8 cellular contexts compared by ENCODE assay signal in genomic region chrX:48972214-48973164, GRCh38. TPM values are rescaled to one million over a fixed set of nuclear protein-coding genes. Genes with fewer than 3 reads are reported as not detected.
A peak's percentile ranks its signal among the peaks of the same experiment; 100 is the strongest.
DNase-seq lines count a peak whose midpoint lies in the region; ATAC-seq and TF ChIP-seq lines count a peak whose summit lies in the region.

No MANE protein-coding gene starts in this region.

- H3K4me1 ChIP-seq in foreskin keratinocyte, result no peaks in the 10 kb centered on the region

- peaks cover 34% of the 10 kb centered on the region for H3K27me3 Mint-ChIP-seq in activated T-cell treated with anti-CD3 and anti-CD28 coated beads, Interleukin-2, amount 50 U/mL, for 72 hours (ENCODE audit: low read depth)
- H3K27me3 Mint-ChIP-seq in osteocyte (ENCODE audit: unreplicated experiment), result no peaks in the 10 kb centered on the region

- no peak overlapping the region for H3K27ac Mint-ChIP-seq in activated T-cell treated with anti-CD3 and anti-CD28 coated beads, Interleukin-2, amount 50 U/mL, for 72 hours
- peak overlapping the region; percentile 63 for H3K27ac Mint-ChIP-seq in osteocyte (ENCODE audit: unreplicated experiment)

- TF ChIP-seq CTCF in foreskin keratinocyte (conservative IDR thresholded peaks at IDR 0.05) (peak; percentile 57), osteocyte (IDR thresholded peaks at IDR 0.05) (peak; percentile 55)

- H3K27me3 ChIP-seq in foreskin keratinocyte, result no peaks in the 10 kb centered on the region

- peaks cover 4% of the 10 kb centered on the region in 2 donors for H3K36me3 Mint-ChIP-seq in activated T-cell treated with anti-CD3 and anti-CD28 coated beads, Interleukin-2, amount 50 U/mL, for 72 hours (ENCODE audit: insufficient read depth in 2 of 2)
- H3K36me3 Mint-ChIP-seq in osteocyte (ENCODE audit: unreplicated experiment), result peaks cover 10% of the 10 kb centered on the region

- H3K4me3 Mint-ChIP-seq in activated T-cell treated with anti-CD3 and anti-CD28 coated beads, Interleukin-2, amount 50 U/mL, for 72 hours, result peak overlapping the region; percentile 40 to 57
- H3K4me3 Mint-ChIP-seq in osteocyte (ENCODE audit: unreplicated experiment), result peak overlapping the region; percentile 63

- DNase-seq in activated CD8-positive, alpha-beta memory T cell treated with anti-CD3 and anti-CD28 coated beads for 24 hours, result peak; percentile 63
- no peak for DNase-seq in activated CD8-positive, alpha-beta memory T cell treated with anti-CD3 and anti-CD28 coated beads, Interleukin-2, amount 50 U/mL, for 4 hours
- DNase-seq in NCI-H2107 (lab: John Stamatoyannopoulos, UW), result peak; percentile 47
- DNase-seq in activated T-cell treated with anti-CD3 and anti-CD28 coated beads, Interleukin-2, amount 50 U/mL, for 72 hours, result peak in 1 of 2 donors; percentile 25
- peak in 1 of 2 donors; percentile 18 for DNase-seq in foreskin keratinocyte
- no peak for DNase-seq in osteocyte (ENCODE audit: extremely low spot score, unreplicated experiment)
- DNase-seq in NK-92 (lab: John Stamatoyannopoulos, UW; ENCODE audit: unreplicated experiment), result no peak

- no peak overlapping the region for H3K27ac ChIP-seq in foreskin keratinocyte

- peaks cover 15% of the 10 kb centered on the region for H3K4me1 Mint-ChIP-seq in activated T-cell treated with anti-CD3 and anti-CD28 coated beads, Interleukin-2, amount 50 U/mL, for 72 hours (ENCODE audit: low read depth)
- H3K4me1 Mint-ChIP-seq in osteocyte (ENCODE audit: unreplicated experiment), result peaks cover 13% of the 10 kb centered on the region

- ATAC-seq in activated T-cell treated with anti-CD3 and anti-CD28 coated beads, Interleukin-2, amount 50 U/mL, for 72 hours (replicated peaks in 1 of 2), result peak; percentile 35 to 59
- peak; percentile 66 for ATAC-seq in foreskin keratinocyte
- no peak for ATAC-seq in HG03045 (IDR thresholded peaks at IDR 0.05; ENCODE audit: unreplicated experiment)

- no peaks in the 10 kb centered on the region for H3K9me3 Mint-ChIP-seq in activated T-cell treated with anti-CD3 and anti-CD28 coated beads, Interleukin-2, amount 50 U/mL, for 72 hours
- H3K9me3 Mint-ChIP-seq in osteocyte (ENCODE audit: unreplicated experiment), result peaks cover 5% of the 10 kb centered on the region

RNA-seq across cellular contexts. Expression of gene KCND1, which starts 0.8 kb away (rescaled TPM):
- 1 to 10 TPM; 7.6 to 8.3 TPM for total RNA-seq in activated T-cell treated with anti-CD3 and anti-CD28 coated beads, Interleukin-2, amount 50 U/mL, for 72 hours
- total RNA-seq in foreskin keratinocyte (0.49 and 0.54 TPM in 2 replicates), osteocyte (1.4 and 2.5 TPM in 2 replicates)
- 0.55 and 0.63 TPM in 2 replicates for polyA plus RNA-seq in foreskin keratinocyte

RNA-seq across cellular contexts. Expression of gene OTUD5, which starts 15.1 kb away (rescaled TPM):
- total RNA-seq in activated T-cell treated with anti-CD3 and anti-CD28 coated beads, Interleukin-2, amount 50 U/mL, for 72 hours, result 100 to 1,000 TPM; 123 to 137 TPM
- total RNA-seq in foreskin keratinocyte (31.6 and 34.9 TPM in 2 replicates), osteocyte (54.9 and 57.4 TPM in 2 replicates)
- 35.5 and 37.6 TPM in 2 replicates for polyA plus RNA-seq in foreskin keratinocyte

RNA-seq across cellular contexts. Expression of gene GRIPAP1, which starts 29.6 kb away (rescaled TPM):
- 100 to 1,000 TPM; 108 to 114 TPM for total RNA-seq in activated T-cell treated with anti-CD3 and anti-CD28 coated beads, Interleukin-2, amount 50 U/mL, for 72 hours
- 18.8 and 18.9 TPM in 2 replicates for total RNA-seq in foreskin keratinocyte
- polyA plus RNA-seq in foreskin keratinocyte, result 13.7 and 13.8 TPM in 2 replicates
- total RNA-seq in osteocyte, result 42.2 and 48.5 TPM in 2 replicates

RNA-seq across cellular contexts. Expression of gene PIM2, which starts 53.7 kb away (rescaled TPM):
- total RNA-seq in activated T-cell treated with anti-CD3 and anti-CD28 coated beads, Interleukin-2, amount 50 U/mL, for 72 hours, result 100 to 1,000 TPM; 550 to 563 TPM
- 9.5 and 10.3 TPM in 2 replicates for total RNA-seq in foreskin keratinocyte
- 7.7 and 8.4 TPM in 2 replicates for polyA plus RNA-seq in foreskin keratinocyte
- total RNA-seq in osteocyte, result 6.4 and 7.3 TPM in 2 replicates

Comparison
In these comparisons a context has a peak if more than half of its experiments do, and no peak if none do; other contexts are left out.
1. DNase-seq: peak in activated CD8-positive, alpha-beta memory T cell treated with anti-CD3 and anti-CD28 coated beads for 24 hours (single experiment) and NCI-H2107 (single experiment); none in activated CD8-positive, alpha-beta memory T cell treated with anti-CD3 and anti-CD28 coated beads, Interleukin-2, amount 50 U/mL, for 4 hours (single experiment), osteocyte (single experiment) and NK-92 (single experiment).